Comparison of ENCODE assay signal across 21 cellular contexts in genomic region chr11:484616-485015, GRCh38.
"Had no signal": no experiment of that assay in that cellular context is flagged by ENCODE, and none has a peak within 500 bp of the region (broad histone marks: within the 10 kb centered on the region; RNA-seq: fewer than 3 reads in every experiment).

No MANE protein-coding gene starts in this region.

- H3K9me3 ChIP-seq: esophagus squamous epithelium, gastroesophageal sphincter, left ventricle myocardium inferior, lower lobe of right lung, psoas muscle, sigmoid colon, testis, transverse colon had no signal

- H3K27ac ChIP-seq: esophagus squamous epithelium, gastroesophageal sphincter, left ventricle myocardium inferior, lower lobe of right lung, psoas muscle, sigmoid colon, skin epidermis, testis, transverse colon had no signal

- H3K36me3 Mint-ChIP-seq: natural killer cell treated with Interleukin-12 subunit alpha and Interleukin-12 subunit beta and Interleukin-15 and Interleukin-18, amount 100 ng/mL, for 72 hours had no signal

- H3K27ac Mint-ChIP-seq: memory B cell; natural killer cell treated with Interleukin-12 subunit alpha and Interleukin-12 subunit beta and Interleukin-15 and Interleukin-18, amount 100 ng/mL, for 72 hours; stimulated activated naive B cell treated with anti-CD40 and anti-IgM and Interleukin-4, amounts not matched to agents 10 μg/mL and 1 μg/mL and 100 μg/mL, for 72 hours; stimulated activated naive CD8-positive, alpha-beta T cell treated with anti-CD3 and anti-CD28 coated beads, Interleukin-15, amount 100 ng/mL, for 72 hours had no signal

- H3K4me1 ChIP-seq: gastroesophageal sphincter, psoas muscle, sigmoid colon, testis had no signal

- H3K9me3 Mint-ChIP-seq: memory B cell; natural killer cell treated with Interleukin-12 subunit alpha and Interleukin-12 subunit beta and Interleukin-15 and Interleukin-18, amount 100 ng/mL, for 72 hours; stimulated activated naive B cell treated with anti-CD40 and anti-IgM and Interleukin-4, amounts not matched to agents 10 μg/mL and 1 μg/mL and 100 μg/mL, for 72 hours; stimulated activated naive CD8-positive, alpha-beta T cell treated with anti-CD3 and anti-CD28 coated beads, Interleukin-15, amount 100 ng/mL, for 72 hours had no signal

- DNase-seq: effector memory CD4-positive, alpha-beta T cell; esophagus squamous epithelium; foreskin fibroblast; kidney; left cardiac atrium; left ventricle myocardium inferior; lower lobe of right lung; midbrain; psoas muscle; retina; sigmoid colon; stimulated activated CD4-positive, alpha-beta T cell treated with anti-CD3 and anti-CD28 coated beads, Interleukin-2, amount 100 ng/mL, for 24 hours; stimulated activated CD4-positive, alpha-beta T cell treated with anti-CD3 and anti-CD28 coated beads, Interleukin-4, amount 100 ng/mL, for 4 hours; stimulated activated naive B cell treated with anti-CD40 and anti-IgM and Interleukin-4, amounts not matched to agents 10 μg/mL and 1 μg/mL and 100 μg/mL, for 72 hours; stimulated activated naive CD8-positive, alpha-beta T cell treated with anti-CD3 and anti-CD28 coated beads, Interleukin-15, amount 100 ng/mL, for 72 hours; testis; transverse colon had no signal

- ATAC-seq: gastroesophageal sphincter; left cardiac atrium; natural killer cell treated with Interleukin-12 subunit alpha and Interleukin-12 subunit beta and Interleukin-15 and Interleukin-18, amount 100 ng/mL, for 72 hours; stimulated activated naive B cell treated with anti-CD40 and anti-IgM and Interleukin-4, amounts not matched to agents 10 μg/mL and 1 μg/mL and 100 μg/mL, for 72 hours; stimulated activated naive CD8-positive, alpha-beta T cell treated with anti-CD3 and anti-CD28 coated beads, Interleukin-15, amount 100 ng/mL, for 72 hours had no signal

- H3K4me1 Mint-ChIP-seq: memory B cell; stimulated activated naive B cell treated with anti-CD40 and anti-IgM and Interleukin-4, amounts not matched to agents 10 μg/mL and 1 μg/mL and 100 μg/mL, for 72 hours; stimulated activated naive CD8-positive, alpha-beta T cell treated with anti-CD3 and anti-CD28 coated beads, Interleukin-15, amount 100 ng/mL, for 72 hours had no signal

- H3K36me3 ChIP-seq: transverse colon had no signal

- H3K4me3 Mint-ChIP-seq: memory B cell; natural killer cell treated with Interleukin-12 subunit alpha and Interleukin-12 subunit beta and Interleukin-15 and Interleukin-18, amount 100 ng/mL, for 72 hours; stimulated activated naive B cell treated with anti-CD40 and anti-IgM and Interleukin-4, amounts not matched to agents 10 μg/mL and 1 μg/mL and 100 μg/mL, for 72 hours; stimulated activated naive CD8-positive, alpha-beta T cell treated with anti-CD3 and anti-CD28 coated beads, Interleukin-15, amount 100 ng/mL, for 72 hours had no signal

- H3K27me3 Mint-ChIP-seq: memory B cell; natural killer cell treated with Interleukin-12 subunit alpha and Interleukin-12 subunit beta and Interleukin-15 and Interleukin-18, amount 100 ng/mL, for 72 hours; stimulated activated naive B cell treated with anti-CD40 and anti-IgM and Interleukin-4, amounts not matched to agents 10 μg/mL and 1 μg/mL and 100 μg/mL, for 72 hours; stimulated activated naive CD8-positive, alpha-beta T cell treated with anti-CD3 and anti-CD28 coated beads, Interleukin-15, amount 100 ng/mL, for 72 hours had no signal

- H3K4me3 ChIP-seq: esophagus squamous epithelium, gastroesophageal sphincter, left ventricle myocardium inferior, lower lobe of right lung, psoas muscle, sigmoid colon, skin epidermis, testis, transverse colon had no signal

- H3K27me3 ChIP-seq: esophagus squamous epithelium, gastroesophageal sphincter, sigmoid colon, testis, transverse colon had no signal
